In the genomic region with DNA sequence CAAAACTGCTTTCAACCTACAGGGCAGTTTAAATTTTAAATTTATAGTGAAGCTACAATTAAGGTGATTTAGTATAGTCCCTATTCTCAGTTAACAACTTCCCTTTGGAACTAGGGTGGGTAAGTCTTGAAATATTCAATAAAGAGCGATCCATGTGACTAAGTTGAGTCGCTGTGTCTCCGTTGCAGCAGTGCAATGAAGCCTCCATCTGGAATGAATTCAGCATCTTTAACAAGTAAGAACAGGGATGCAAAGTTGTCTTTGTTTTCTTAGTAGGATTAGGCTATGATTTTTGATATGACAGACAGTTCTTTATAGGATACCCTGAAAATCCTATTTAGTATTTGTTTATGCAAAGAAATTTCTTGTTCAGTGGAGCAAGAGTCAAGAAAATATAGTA, we compare ENCODE assay signal across 22 cellular contexts. TPM values are rescaled to one million over a fixed set of nuclear protein-coding genes. Genes with fewer than 3 reads are reported as not detected.
DNase-seq lines count a peak whose midpoint lies in the region; ATAC-seq and FAIRE-seq lines count a peak whose summit lies in the region.
"Had no signal": no experiment of that assay in that cellular context is flagged by ENCODE, and none has a peak within 500 bp of the region (broad histone marks: within the 10 kb centered on the region; RNA-seq: fewer than 3 reads in every experiment).

No MANE protein-coding gene starts in this region.

- H3K23ac ChIP-seq in neuronal stem cell (ENCODE audit: low read depth, low read length, poor library complexity), result no peak overlapping the region

- no peaks in the 10 kb centered on the region for H3K27me3 ChIP-seq in neuronal stem cell (ENCODE audit: control insufficient read depth in 3 of 3, insufficient read depth in 3 of 3, low read depth in 1 of 3, low read length in 3 of 3)

- no peak overlapping the region for H4K91ac ChIP-seq in neuronal stem cell (ENCODE audit: low read depth, low read length, poor library complexity)

- peaks cover 0 to 4% of the 10 kb centered on the region in 2 donors for H3K4me1 ChIP-seq in neuronal stem cell (ENCODE audit: control insufficient read depth in 2 of 2, insufficient read depth in 1 of 2, low read depth in 1 of 2, low read length in 2 of 2)
- H3K4me1 ChIP-seq: Caco-2 had no signal

- DNase-seq in Caki2 (ENCODE audit: low read depth) (peak; percentile 57), RCC 7860 (ENCODE audit: low spot score) (no peak), dedifferentiated amniotic fluid mesenchymal stem cell (ENCODE audit: extremely low spot score) (peak; percentile 40), neuronal stem cell (ENCODE audit: low spot score) (no peak), caudate nucleus (lab: John Stamatoyannopoulos, UW) (no peak)
- DNase-seq in activated CD8-positive, alpha-beta memory T cell treated with anti-CD3 and anti-CD28 coated beads, Interleukin-2, amount 50 U/mL, for 4 hours, result no peak
- DNase-seq: activated naive CD4-positive, alpha-beta T cell treated with anti-CD3 and anti-CD28 coated beads for 36 hours; activated T-cell treated with anti-CD3 and anti-CD28 coated beads for 4 hours; Caco-2; GF-D8; glutamatergic neuron; Kasumi-1; lower lobe of right lung; naive B cell; NCI-H1417 treated with DMSO at 0.1 percent for 48 hours; NCI-H82; stimulated activated CD4-positive, alpha-beta T cell treated with anti-CD3 and anti-CD28 coated beads, Interleukin-4, amount 100 ng/mL, for 1 hour had no signal

- H2AK5ac ChIP-seq in neuronal stem cell (ENCODE audit: low read depth, low read length), result no peak overlapping the region

- no peak overlapping the region for H2BK5ac ChIP-seq in neuronal stem cell (ENCODE audit: low read length)

- no peaks in the 10 kb centered on the region for H3K79me1 ChIP-seq in neuronal stem cell (ENCODE audit: low read depth, low read length)

- no peak overlapping the region for H3K4me2 ChIP-seq in neuronal stem cell (ENCODE audit: insufficient read depth, low read length, poor library complexity, severe bottlenecking)

- no peak overlapping the region for H2BK15ac ChIP-seq in neuronal stem cell (ENCODE audit: low read length)

- peak overlapping the region; percentile 22 for H2AFZ ChIP-seq in neuronal stem cell (ENCODE audit: low read length)

- no peak overlapping the region for H3K18ac ChIP-seq in neuronal stem cell (ENCODE audit: low read length)

- no CpG with 5 or more reads among the region's 3 CpGs for WGBS in neuronal stem cell (ENCODE audit: extremely low coverage in 2 of 2, insufficient read length in 2 of 2, insufficient replicate concordance in 1 of 2), 2 donors

- H2BK120ac ChIP-seq in neuronal stem cell (ENCODE audit: low read depth, low read length), result no peak overlapping the region

- H3K9ac ChIP-seq in neuronal stem cell (ENCODE audit: low read depth, low read length, poor library complexity), result no peak overlapping the region

- ATAC-seq in GM21390 (IDR thresholded peaks at IDR 0.05; ENCODE audit: unreplicated experiment) (no peak), GM19328 (IDR thresholded peaks at IDR 0.05; ENCODE audit: unreplicated experiment) (no peak)
- ATAC-seq: lower lobe of right lung, Panc1 had no signal

- H4K8ac ChIP-seq in neuronal stem cell (ENCODE audit: low read depth, low read length), result no peak overlapping the region

- H3K4me3 ChIP-seq in neuronal stem cell (ENCODE audit: low read length in 2 of 2), result no peak overlapping the region
- H3K4me3 ChIP-seq: lower lobe of right lung, skin epidermis had no signal

- H3K27ac ChIP-seq in neuronal stem cell (replicated peaks; ENCODE audit: low read length), result no peak overlapping the region
- no peak overlapping the region for H3K27ac ChIP-seq in caudate nucleus (ENCODE audit: low read depth, low read length)
- H3K27ac ChIP-seq: lower lobe of right lung had no signal

- no peak overlapping the region for H2BK12ac ChIP-seq in neuronal stem cell (ENCODE audit: low read length)

- H3K36me3 ChIP-seq in neuronal stem cell (replicated peaks in 1 of 2; ENCODE audit: control insufficient read depth in 2 of 2, insufficient read depth in 2 of 2, low read length in 2 of 2), result no peaks in the 10 kb centered on the region
- H3K36me3 ChIP-seq: lower lobe of right lung had no signal

- no peak overlapping the region for H3K14ac ChIP-seq in neuronal stem cell (ENCODE audit: low read length)

- no peak overlapping the region for H3K4ac ChIP-seq in neuronal stem cell (ENCODE audit: low read length)

- no peaks in the 10 kb centered on the region for H3K9me3 ChIP-seq in neuronal stem cell (replicated peaks in 1 of 2; ENCODE audit: control insufficient read depth in 2 of 2, insufficient read depth in 1 of 2, low read depth in 1 of 2, low read length in 2 of 2)
- H3K9me3 ChIP-seq: Caco-2, lower lobe of right lung had no signal

- in situ Hi-C loops in Caki2 (cut with HindIII; ENCODE audit: low pct_unique_long_range_greater_than_20kb, low sequenced_read_pairs), result no loop called here

- FAIRE-seq in RCC 7860 (lab: Jason Lieb, UNC), result peak; percentile 35
- FAIRE-seq: endothelial cell of umbilical vein had no signal

RNA-seq across cellular contexts. Expression of a gene that starts 52.6 kb away (rescaled TPM):
- total RNA-seq in Caki2 (2014; rRNA removed; shearing (Covaris generic); ENCODE audit: low replicate concordance), result 8.9 and 15.0 TPM in 2 replicates
- 0.45 TPM for polyA plus RNA-seq in neuronal stem cell (2013, experiment 1 of 2)
- polyA plus RNA-seq in neuronal stem cell (2013, experiment 2 of 2), result 0.61 TPM

Comparison
In these comparisons a context has a peak if more than half of its experiments do, and no peak if none do; other contexts are left out.
1. DNase-seq: peak in Caki2 (single experiment) and dedifferentiated amniotic fluid mesenchymal stem cell (single experiment); none in RCC 7860 (single experiment), neuronal stem cell (single experiment), caudate nucleus (0 of 61) and activated CD8-positive, alpha-beta memory T cell treated with anti-CD3 and anti-CD28 coated beads, Interleukin-2, amount 50 U/mL, for 4 hours (single experiment).